ENCODE assay signal across 28 cellular contexts in the genomic region with DNA sequence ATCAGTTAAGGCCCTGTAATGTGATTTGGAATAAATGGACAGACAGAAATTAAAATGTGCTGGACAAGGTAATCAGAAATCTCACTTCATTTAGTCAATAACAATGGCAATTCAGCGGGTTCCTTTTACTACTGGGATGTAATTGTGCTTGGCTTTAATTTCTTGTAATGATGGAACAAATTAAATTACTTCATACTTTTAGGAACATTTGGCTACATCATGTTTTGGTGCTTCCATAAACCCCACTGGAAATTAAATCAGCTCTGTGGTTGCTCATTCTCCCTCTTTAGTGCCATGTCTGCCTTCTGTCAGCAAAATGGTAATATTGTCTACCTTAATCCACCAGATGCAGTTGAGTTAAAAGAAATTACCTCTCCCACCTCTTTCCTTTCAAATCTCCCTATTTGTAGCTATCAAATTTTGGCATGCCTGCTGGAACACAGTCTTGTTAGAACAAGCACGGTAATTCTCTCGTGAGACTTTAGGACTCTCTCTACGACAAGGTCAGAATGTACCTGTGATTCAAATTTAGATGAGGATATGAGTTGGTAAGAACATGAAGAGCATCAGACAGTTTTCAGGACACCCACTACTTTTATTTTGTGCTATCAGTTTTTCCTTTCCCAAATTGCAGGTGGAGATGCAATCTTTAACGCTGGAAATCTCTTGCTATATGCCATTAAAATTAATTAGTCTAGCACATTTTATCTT.
"Had no signal": no experiment of that assay in that cellular context is flagged by ENCODE, and none has a peak within 500 bp of the region (broad histone marks: within the 10 kb centered on the region; RNA-seq: fewer than 3 reads in every experiment).

No MANE protein-coding gene starts in this region.

- H3K36me3 Mint-ChIP-seq: naive thymus-derived CD8-positive, alpha-beta T cell; neural progenitor cell had no signal

- H3K27ac Mint-ChIP-seq: naive thymus-derived CD8-positive, alpha-beta T cell; nephron; neural progenitor cell; stimulated activated naive B cell treated with anti-CD40 and anti-IgM and Interleukin-4, amounts not matched to agents 10 μg/mL and 1 μg/mL and 100 μg/mL, for 72 hours had no signal

- H3K27ac ChIP-seq: left lung, lower lobe of right lung, neural progenitor cell, neutrophil, parathyroid adenoma, psoas muscle, right lobe of liver, stomach, testis, thyroid gland, transverse colon, upper lobe of left lung, vagina had no signal

- ATAC-seq: left lung; lower lobe of right lung; naive thymus-derived CD8-positive, alpha-beta T cell; psoas muscle; right lobe of liver; stimulated activated naive B cell treated with anti-CD40 and anti-IgM and Interleukin-4, amounts not matched to agents 10 μg/mL and 1 μg/mL and 100 μg/mL, for 72 hours; stimulated activated naive CD8-positive, alpha-beta T cell treated with anti-CD3 and anti-CD28 coated beads, Interleukin-15, Interleukin-2, amounts not matched to agents 100 U/mL and 50 U/mL, for 24 hours had no signal

- H3K9me3 Mint-ChIP-seq: immature natural killer cell; naive thymus-derived CD8-positive, alpha-beta T cell; nephron; neural progenitor cell; stimulated activated naive B cell treated with anti-CD40 and anti-IgM and Interleukin-4, amounts not matched to agents 10 μg/mL and 1 μg/mL and 100 μg/mL, for 72 hours had no signal

- H3K4me2 ChIP-seq: neural progenitor cell, smooth muscle cell had no signal

- H3K4me3 Mint-ChIP-seq: immature natural killer cell; naive thymus-derived CD8-positive, alpha-beta T cell; nephron; neural progenitor cell; stimulated activated naive B cell treated with anti-CD40 and anti-IgM and Interleukin-4, amounts not matched to agents 10 μg/mL and 1 μg/mL and 100 μg/mL, for 72 hours had no signal

- DNase-seq: hypothalamus; immature natural killer cell; kidney; left colon; left lung; lower lobe of right lung; mammary epithelial cell; mesenchymal stem cell; naive thymus-derived CD8-positive, alpha-beta T cell; occipital lobe; psoas muscle; right lobe of liver; stimulated activated CD4-positive, alpha-beta T cell treated with anti-CD3 and anti-CD28 coated beads, Interleukin-2, amount 100 ng/mL, for 24 hours; stimulated activated CD4-positive, alpha-beta T cell treated with anti-CD3 and anti-CD28 coated beads, Interleukin-4, amount 100 ng/mL, for 1 hour; stimulated activated naive B cell treated with anti-CD40 and anti-IgM and Interleukin-4, amounts not matched to agents 10 μg/mL and 1 μg/mL and 100 μg/mL, for 72 hours; stimulated activated naive CD8-positive, alpha-beta T cell treated with anti-CD3 and anti-CD28 coated beads, Interleukin-15, Interleukin-2, amounts not matched to agents 100 U/mL and 50 U/mL, for 24 hours; stomach; testis; thyroid gland; transverse colon; upper lobe of left lung had no signal

- H3K27me3 Mint-ChIP-seq: stimulated activated naive B cell treated with anti-CD40 and anti-IgM and Interleukin-4, amounts not matched to agents 10 μg/mL and 1 μg/mL and 100 μg/mL, for 72 hours had no signal

- H3K4me3 ChIP-seq: left lung, lower lobe of right lung, neural progenitor cell, psoas muscle, right lobe of liver, smooth muscle cell, stomach, testis, thyroid gland, transverse colon, upper lobe of left lung, vagina had no signal

- FAIRE-seq: islet of Langerhans, kidney had no signal

- H3K4me1 Mint-ChIP-seq: immature natural killer cell; naive thymus-derived CD8-positive, alpha-beta T cell; stimulated activated naive B cell treated with anti-CD40 and anti-IgM and Interleukin-4, amounts not matched to agents 10 μg/mL and 1 μg/mL and 100 μg/mL, for 72 hours had no signal

- H3K4me1 ChIP-seq: lower lobe of right lung, neural progenitor cell, parathyroid adenoma, right lobe of liver, testis, thyroid gland, transverse colon, upper lobe of left lung had no signal

- H3K9me3 ChIP-seq: left lung, lower lobe of right lung, neutrophil, psoas muscle, right lobe of liver, stomach, testis, thyroid gland, transverse colon, upper lobe of left lung, vagina had no signal
